In the genomic region with DNA sequence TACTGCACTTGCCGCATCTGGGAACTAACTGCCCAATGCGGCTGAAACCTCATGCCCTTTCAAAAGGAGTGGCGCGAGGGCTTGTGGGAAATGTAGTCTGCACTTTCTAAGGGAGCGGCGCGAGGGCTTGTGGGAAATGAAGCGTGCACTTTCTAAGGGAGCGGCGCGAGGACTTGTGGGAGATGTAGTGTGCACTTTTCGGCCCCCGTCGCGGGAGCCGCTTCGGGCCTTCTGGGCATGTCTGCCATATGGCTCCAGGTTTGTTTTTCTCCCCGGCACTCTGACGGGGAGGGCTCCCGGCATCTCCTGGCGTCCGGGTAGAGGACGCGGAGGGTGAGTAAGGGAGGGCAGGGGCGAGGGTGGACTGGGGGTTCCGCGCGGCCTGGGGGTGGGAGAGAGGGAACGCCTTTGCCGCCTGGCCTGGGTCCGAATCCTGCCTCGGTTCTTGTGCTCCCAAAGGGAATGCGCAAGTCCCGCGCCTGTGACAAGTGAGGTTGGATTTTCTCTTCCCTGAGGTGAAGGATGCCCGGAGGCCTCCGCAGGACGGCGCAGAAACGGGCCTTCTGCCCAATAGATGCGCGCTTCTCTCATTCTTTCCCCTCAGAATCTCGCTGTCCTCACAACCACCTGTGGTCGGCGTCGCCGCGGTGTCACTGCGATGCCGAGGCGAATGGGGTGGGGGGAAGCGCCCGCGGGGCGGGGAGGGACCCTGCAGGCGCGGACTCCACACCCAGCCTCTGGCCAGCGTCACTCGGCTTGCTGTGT, we compare ENCODE assay signal across 8 cellular contexts. TPM values are rescaled to one million over a fixed set of nuclear protein-coding genes. Genes with fewer than 3 reads are reported as not detected.
DNase-seq lines count a peak whose midpoint lies in the region; ATAC-seq and TF ChIP-seq lines count a peak whose summit lies in the region.

ZNF37A (plus strand) TSS at position 180 of the 765 bp plus-strand sequence. CDS start 2,281 bp downstream, outside the sequence.

- no peaks in the 10 kb centered on the region for H3K9me3 ChIP-seq in DOHH2 (ENCODE audit: control insufficient read depth, insufficient read depth, low read length)
- no peaks in the 10 kb centered on the region for H3K9me3 ChIP-seq in fibroblast of lung (ENCODE audit: control insufficient read depth, insufficient read depth, low read depth, low read length)

- DNase-seq in GM23338 (ENCODE audit: low spot score), result peak; percentile 98
- peak; percentile 93 for DNase-seq in LHCN-M2 (ENCODE audit: low read depth)
- peak; percentile 94 for DNase-seq in RPMI8226
- peak; percentile 67 to 77 for DNase-seq in activated T-helper 1 cell treated with anti-CD3 and anti-CD28 coated beads, Interleukin-2, amount 50 U/mL, for 16 hours (ENCODE audit: low read depth in 1 of 2, low spot score in 1 of 2)
- peak; percentile 97 to 98 for DNase-seq in fibroblast of lung (ENCODE audit: low read depth in 2 of 2)
- DNase-seq in naive thymus-derived CD8-positive, alpha-beta T cell, result peak; percentile 67 to 94 (median 86)
- peak; percentile 79 to 91 (median 86) for DNase-seq in stimulated activated naive CD4-positive, alpha-beta T cell (lab: John Stamatoyannopoulos, UW)

- H3K27ac Mint-ChIP-seq in GM23338, result no peak within 1 kb of the TSS
- peak within 1 kb of the TSS; percentile 84 to 97 (median 95) for H3K27ac Mint-ChIP-seq in naive thymus-derived CD8-positive, alpha-beta T cell

- POLR2A ChIA-PET in naive thymus-derived CD8-positive, alpha-beta T cell (lab: Charles Lee), result interaction anchor here (0.6 to 1.9 kb wide), 6 partner anchors 12 to 119 kb away, joined by 3 to 10 read pairs (median 6); partner anchors contain the start of genes ZNF25 and ZNF33A

- H3K27me3 Mint-ChIP-seq in GM23338 (ENCODE audit: insufficient read depth, low read depth, poor library complexity), result peaks cover 16% of the 10 kb centered on the region
- no peaks in the 10 kb centered on the region for H3K27me3 Mint-ChIP-seq in naive thymus-derived CD8-positive, alpha-beta T cell

- H3K4me1 Mint-ChIP-seq in GM23338, result peaks cover 10% of the 10 kb centered on the region; the same call in 1 of the 3 replicates
- peaks cover 12 to 38% (median 29%) of the 10 kb centered on the region in 4 donors for H3K4me1 Mint-ChIP-seq in naive thymus-derived CD8-positive, alpha-beta T cell

- H3K4me2 ChIP-seq in DOHH2 (ENCODE audit: low read length) (peak within 1 kb of the TSS; percentile 96), GM23338 (peak within 1 kb of the TSS; percentile 92), fibroblast of lung (ENCODE audit: extremely low read depth, insufficient read depth, low read length) (peak within 1 kb of the TSS; percentile 96)

- H2AFZ ChIP-seq in GM23338, result peak within 1 kb of the TSS; percentile 96
- H2AFZ ChIP-seq in fibroblast of lung (ENCODE audit: low read length), result peak within 1 kb of the TSS; percentile 98

- H3K36me3 ChIP-seq in DOHH2 (ENCODE audit: control insufficient read depth, low read length) (peaks cover 47% of the 10 kb centered on the region), GM23338 (ENCODE audit: insufficient read depth) (0 out of 2 replicates have a peak, but pooled peaks cover 4% of the 10 kb centered on the region), fibroblast of lung (ENCODE audit: control insufficient read depth, insufficient read depth, low read length) (no peaks in the 10 kb centered on the region)

- peak within 1 kb of the TSS; percentile 74 for H3K9ac ChIP-seq in fibroblast of lung (ENCODE audit: insufficient read depth, low read length)

- H3K79me2 ChIP-seq in DOHH2 (ENCODE audit: control insufficient read depth, low read length), result peaks cover 16% of the 10 kb centered on the region
- no peaks in the 10 kb centered on the region for H3K79me2 ChIP-seq in GM23338 (replicated peaks; ENCODE audit: insufficient read depth)
- H3K79me2 ChIP-seq in fibroblast of lung (ENCODE audit: control insufficient read depth, insufficient read depth, low read length), result peaks cover 12% of the 10 kb centered on the region

- peak; percentile 98 for ATAC-seq in GM23338
- ATAC-seq in naive thymus-derived CD8-positive, alpha-beta T cell, result peak; percentile 96 to 97

- peaks cover 59% of the 10 kb centered on the region for H3K9me3 Mint-ChIP-seq in GM23338
- peaks cover 0 to 16% (median 5%) of the 10 kb centered on the region in 9 donors for H3K9me3 Mint-ChIP-seq in naive thymus-derived CD8-positive, alpha-beta T cell

- peaks cover 15% of the 10 kb centered on the region for H3K4me1 ChIP-seq in DOHH2 (ENCODE audit: control insufficient read depth, low read length)
- H3K4me1 ChIP-seq in GM23338 (ENCODE audit: insufficient read depth), result no peaks in the 10 kb centered on the region
- peaks cover 6% of the 10 kb centered on the region for H3K4me1 ChIP-seq in fibroblast of lung (ENCODE audit: control insufficient read depth, extremely low read depth, insufficient read depth, low read length)

- H3K9me2 ChIP-seq in DOHH2 (replicated peaks; ENCODE audit: control insufficient read depth, low read length) (no peaks in the 10 kb centered on the region), GM23338 (ENCODE audit: insufficient read depth) (no peaks in the 10 kb centered on the region)

- no peak for TF ChIP-seq CTCF in DOHH2 (IDR thresholded peaks at IDR 0.05; ENCODE audit: low read depth, low read length, poor library complexity, severe bottlenecking)
- TF ChIP-seq CTCF in GM23338 (conservative IDR thresholded peaks at IDR 0.05; ENCODE audit: low read depth in 2 of 2), result no peak
- TF ChIP-seq CTCF in fibroblast of lung (conservative IDR thresholded peaks at IDR 0.05 in 1 of 2, IDR thresholded peaks at IDR 0.05 in 1 of 2; ENCODE audit: low read depth in 1 of 2, low read length in 2 of 2), result no peak

- no peaks in the 10 kb centered on the region for H3F3A ChIP-seq in DOHH2 (ENCODE audit: control insufficient read depth, insufficient read depth)
- no peaks in the 10 kb centered on the region for H3F3A ChIP-seq in GM23338 (replicated peaks; ENCODE audit: low read depth)

- peak within 1 kb of the TSS; percentile 84 for H3K4me3 Mint-ChIP-seq in GM23338
- H3K4me3 Mint-ChIP-seq in naive thymus-derived CD8-positive, alpha-beta T cell, result peak within 1 kb of the TSS; percentile 82 to 97 (median 94)

- peaks cover 59% of the 10 kb centered on the region for H3K36me3 Mint-ChIP-seq in GM23338 (ENCODE audit: low read depth)
- H3K36me3 Mint-ChIP-seq in naive thymus-derived CD8-positive, alpha-beta T cell, result peaks cover 27 to 46% (median 36%) of the 10 kb centered on the region in 3 donors

- peak within 1 kb of the TSS; percentile 30 for H3K27ac ChIP-seq in DOHH2 (ENCODE audit: low read depth, low read length)
- no peak within 1 kb of the TSS for H3K27ac ChIP-seq in GM23338 (ENCODE audit: low read depth)
- H3K27ac ChIP-seq in fibroblast of lung (ENCODE audit: insufficient read depth, low read length), result peak within 1 kb of the TSS; percentile 81

- peak within 1 kb of the TSS; percentile 99 for H3K4me3 ChIP-seq in DOHH2 (ENCODE audit: low read length)
- peak within 1 kb of the TSS; percentile 73 for H3K4me3 ChIP-seq in GM23338
- H3K4me3 ChIP-seq in fibroblast of lung (replicated peaks in 1 of 4; ENCODE audit: control extremely low read depth in 1 of 4, insufficient read depth in 1 of 4, low read depth in 3 of 4, low read length in 4 of 4), result peak within 1 kb of the TSS; percentile 82 to 89 (median 86)

- H4K20me1 ChIP-seq in DOHH2 (ENCODE audit: control insufficient read depth, insufficient read depth, low read depth, low read length) (no peaks in the 10 kb centered on the region), GM23338 (replicated peaks; ENCODE audit: insufficient read depth) (no peaks in the 10 kb centered on the region), fibroblast of lung (ENCODE audit: control insufficient read depth, extremely low read depth, insufficient read depth, low read length) (no peaks in the 10 kb centered on the region)

- H3K27me3 ChIP-seq in DOHH2 (ENCODE audit: control insufficient read depth, low read length), result no peaks in the 10 kb centered on the region
- H3K27me3 ChIP-seq in GM23338 (ENCODE audit: insufficient read depth), result no peaks in the 10 kb centered on the region
- H3K27me3 ChIP-seq in fibroblast of lung (ENCODE audit: control insufficient read depth, insufficient read depth, low read length), result no peaks in the 10 kb centered on the region

TF ChIP-seq in GM23338, 12 proteins besides CTCF, POLR2A, EP300 and RAD21 (continues in another document):
- TF ChIP-seq ZNF331 (CRISPR knock-in tag; IDR thresholded peaks at IDR 0.05; ENCODE audit: low read depth) (no peak), POLR2AphosphoS5 (IDR thresholded peaks at IDR 0.05; ENCODE audit: low read depth) (peak; percentile 57), EZH2phosphoT487 (IDR thresholded peaks at IDR 0.05; ENCODE audit: unreplicated experiment) (no peak), CREB1 (CRISPR knock-in tag; IDR thresholded peaks at IDR 0.05; ENCODE audit: low read depth) (0 out of 2 replicates have a peak, but pooled peaks have one; percentile 45)

RNA-seq across cellular contexts. Expression of gene ZNF37A, which starts in this region (rescaled TPM):
- total RNA-seq in GM23338 (2014; rRNA removed; shearing (Covaris generic)), result 12.2 and 14.6 TPM in 2 replicates
- 5.7 and 8.7 TPM in 2 replicates for polyA plus RNA-seq in GM23338 (2016; fragmentation: Nextera tagmentation; extraction: Ambion mirVana)
- total RNA-seq in LHCN-M2 (2014; rRNA removed), result 10.9 and 11.6 TPM in 2 replicates
- polyA plus RNA-seq in LHCN-M2 (2012), result 2.6 TPM
- total RNA-seq in fibroblast of lung, result 17.7 and 20.3 TPM in 2 replicates
- 7.1 and 9.7 TPM in 2 replicates for polyA plus RNA-seq in fibroblast of lung
- 4.9 and 6.4 TPM in 2 replicates for polyA plus RNA-seq in fibroblast of lung (2012)
- 4.3 and 7.3 TPM in 2 replicates for polyA minus RNA-seq in fibroblast of lung (ENCODE audit: low replicate concordance)
- total RNA-seq in naive thymus-derived CD8-positive, alpha-beta T cell, result 10 to 100 TPM; 28.0 to 28.2 TPM
- 1 to 10 TPM; 1.9 to 4.7 (median 4.6) TPM for polyA plus RNA-seq in naive thymus-derived CD8-positive, alpha-beta T cell
